Comparison of ENCODE assay signal across 10 cellular contexts in the genomic region with DNA sequence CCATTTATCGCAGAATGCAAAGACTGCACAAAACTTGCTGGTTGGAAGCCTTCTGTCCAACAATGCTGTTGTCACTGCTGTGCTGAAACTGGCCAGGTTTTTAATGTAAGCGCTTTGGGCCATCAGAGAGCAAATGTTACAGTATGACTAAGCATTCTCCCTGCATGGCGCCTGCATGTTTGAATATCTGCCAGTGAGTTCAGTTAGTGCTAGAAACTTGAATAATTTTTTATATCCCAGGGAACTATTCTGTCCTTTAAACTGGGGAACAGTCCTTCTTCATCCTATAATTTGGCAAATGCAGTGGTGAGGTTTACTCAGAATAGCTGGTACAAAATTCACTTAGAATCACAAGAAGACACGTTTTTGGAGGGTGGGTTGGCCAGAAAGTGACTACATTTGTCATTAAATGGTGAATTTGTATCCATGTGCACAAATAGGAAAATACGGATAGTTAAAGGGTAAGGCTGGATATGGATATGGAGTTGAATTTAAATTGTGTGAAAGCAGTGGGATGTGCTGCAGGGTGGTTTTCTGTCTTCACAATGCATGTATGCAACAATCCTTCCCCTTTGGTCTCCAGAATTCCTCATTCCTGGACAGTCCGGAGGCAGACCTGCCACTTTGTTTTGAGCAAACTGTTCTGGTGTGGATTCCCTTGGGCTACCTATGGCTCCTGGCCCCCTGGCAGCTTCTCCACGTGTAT. TPM values are rescaled to one million over a fixed set of nuclear protein-coding genes. Genes with fewer than 3 reads are reported as not detected.
A peak's percentile ranks its signal among the peaks of the same experiment; 100 is the strongest.
DNase-seq lines count a peak whose midpoint lies in the region; TF ChIP-seq lines count a peak whose summit lies in the region.
"Had no signal": no experiment of that assay in that cellular context is flagged by ENCODE, and none has a peak within 500 bp of the region (broad histone marks: within the 10 kb centered on the region; RNA-seq: fewer than 3 reads in every experiment).

No MANE protein-coding gene starts in this region.

- H3K27ac ChIP-seq in muscle layer of duodenum (ENCODE audit: low read length), result peak overlapping the region; percentile 17

- no peak for TF ChIP-seq CTCF in chondrocyte (IDR thresholded peaks at IDR 0.05)

- no peaks in the 10 kb centered on the region for H3K9me3 ChIP-seq in muscle layer of duodenum (ENCODE audit: control insufficient read depth in 1 of 2, low read length in 2 of 2)

- H3K4me3 ChIP-seq in muscle layer of duodenum (ENCODE audit: low read depth in 1 of 2, low read length in 2 of 2), result no peak overlapping the region

- H3K36me3 ChIP-seq in muscle layer of duodenum (ENCODE audit: control insufficient read depth in 1 of 2, insufficient read depth in 2 of 2, low read length in 2 of 2), result no peaks in the 10 kb centered on the region

- H3K4me1 Mint-ChIP-seq in chondrocyte (ENCODE audit: low read depth), result peaks cover 71% of the 10 kb centered on the region

- DNase-seq in ACHN (peak; percentile 38), LHCN-M2 (ENCODE audit: low read depth) (peak; percentile 80), chondrocyte (ENCODE audit: low spot score) (no peak), NCI-H1417 treated with DMSO at 0.1 percent for 48 hours (lab: John Stamatoyannopoulos, UW) (no peak), activated gamma-delta T cell treated with Interleukin-2 at 50 U/mL for 16 hours (no peak), GOT3 (lab: John Stamatoyannopoulos, UW) (no peak), NCI-H524 treated with DMSO at 0.1 percent for 48 hours (lab: John Stamatoyannopoulos, UW) (no peak)
- DNase-seq: left colon had no signal

- H3K4me3 Mint-ChIP-seq in chondrocyte (ENCODE audit: unreplicated experiment), result no peak overlapping the region

- H3K36me3 Mint-ChIP-seq in chondrocyte (ENCODE audit: low read depth), result no peaks in the 10 kb centered on the region

- no peaks in the 10 kb centered on the region for H3K27me3 Mint-ChIP-seq in chondrocyte (ENCODE audit: low read depth)

- peaks cover 0 to 9% of the 10 kb centered on the region in 2 donors for H3K4me1 ChIP-seq in muscle layer of duodenum (ENCODE audit: control insufficient read depth in 1 of 2, insufficient read depth in 2 of 2, low read length in 2 of 2)

- H3K27ac Mint-ChIP-seq in chondrocyte (ENCODE audit: unreplicated experiment), result peak overlapping the region; percentile 74
- H3K27ac Mint-ChIP-seq: activated T-helper 2 cell treated with anti-CD3 and anti-CD28 coated beads, Interferon-gamma antibody, Interleukin-2, Interleukin-4, amounts not matched to agents 10 μg/mL and 5 μg/mL and 100 μg/mL, durations not matched to agents 14 hours and 24 hours and 36 hours had no signal

- H3K9me3 Mint-ChIP-seq in chondrocyte (ENCODE audit: low read depth), result no peaks in the 10 kb centered on the region
- H3K9me3 Mint-ChIP-seq: activated T-helper 2 cell treated with anti-CD3 and anti-CD28 coated beads, Interferon-gamma antibody, Interleukin-2, Interleukin-4, amounts not matched to agents 10 μg/mL and 5 μg/mL and 100 μg/mL, durations not matched to agents 14 hours and 24 hours and 36 hours had no signal

- in situ Hi-C loops in ACHN (cut with HindIII; ENCODE audit: low pct_ligation_motif_present, low pct_unique_long_range_greater_than_20kb, low sequenced_read_pairs), result no loop called here

- no peaks in the 10 kb centered on the region for H3K27me3 ChIP-seq in muscle layer of duodenum (ENCODE audit: low read depth, low read length)

RNA-seq across cellular contexts. Expression of gene ABCC2, which starts 1.7 kb away (rescaled TPM):
- total RNA-seq in LHCN-M2 (2014; rRNA removed) (0.34 and 0.58 TPM in 2 replicates), chondrocyte (0.57 to 0.69 TPM (median 0.63 TPM) in 3 replicates)
- 0.10 TPM for polyA plus RNA-seq in LHCN-M2 (2012)

RNA-seq across cellular contexts. Expression of gene CUTC, which starts 52.1 kb away (rescaled TPM):
- total RNA-seq in LHCN-M2 (2014; rRNA removed) (18.9 and 20.6 TPM in 2 replicates), chondrocyte (14.4 to 19.1 TPM (median 14.5 TPM) in 3 replicates)
- 9.9 TPM for polyA plus RNA-seq in LHCN-M2 (2012)

RNA-seq across cellular contexts. Expression of gene COX15, which starts 52.3 kb away (rescaled TPM):
- 37.7 and 39.0 TPM in 2 replicates for total RNA-seq in LHCN-M2 (2014; rRNA removed)
- polyA plus RNA-seq in LHCN-M2 (2012), result 18.8 TPM
- total RNA-seq in chondrocyte, result 20.8 to 29.8 TPM (median 21.3 TPM) in 3 replicates

Comparison
In these comparisons a context has a peak if more than half of its experiments do, and no peak if none do; other contexts are left out.
1. DNase-seq: peak in ACHN (single experiment) and LHCN-M2 (single experiment); none in chondrocyte (single experiment), NCI-H1417 treated with DMSO at 0.1 percent for 48 hours (single experiment), activated gamma-delta T cell treated with Interleukin-2 at 50 U/mL for 16 hours (single experiment), GOT3 (single experiment) and NCI-H524 treated with DMSO at 0.1 percent for 48 hours (single experiment).